Comparison of ENCODE assay signal across 1 cellular context in genomic region chr4:119774840-119775239, GRCh38.
TF ChIP-seq lines count a peak whose summit lies in the region.

No MANE protein-coding gene starts in this region.

TF ChIP-seq in WTC11, 78 proteins besides CTCF, POLR2A, EP300 and RAD21 (continued from another document):
- TF ChIP-seq AR (CRISPR knock-in tag; IDR thresholded peaks at IDR 0.05) (no peak), PRRX2 (CRISPR knock-in tag; IDR thresholded peaks at IDR 0.05) (no peak)
